In the genomic region with DNA sequence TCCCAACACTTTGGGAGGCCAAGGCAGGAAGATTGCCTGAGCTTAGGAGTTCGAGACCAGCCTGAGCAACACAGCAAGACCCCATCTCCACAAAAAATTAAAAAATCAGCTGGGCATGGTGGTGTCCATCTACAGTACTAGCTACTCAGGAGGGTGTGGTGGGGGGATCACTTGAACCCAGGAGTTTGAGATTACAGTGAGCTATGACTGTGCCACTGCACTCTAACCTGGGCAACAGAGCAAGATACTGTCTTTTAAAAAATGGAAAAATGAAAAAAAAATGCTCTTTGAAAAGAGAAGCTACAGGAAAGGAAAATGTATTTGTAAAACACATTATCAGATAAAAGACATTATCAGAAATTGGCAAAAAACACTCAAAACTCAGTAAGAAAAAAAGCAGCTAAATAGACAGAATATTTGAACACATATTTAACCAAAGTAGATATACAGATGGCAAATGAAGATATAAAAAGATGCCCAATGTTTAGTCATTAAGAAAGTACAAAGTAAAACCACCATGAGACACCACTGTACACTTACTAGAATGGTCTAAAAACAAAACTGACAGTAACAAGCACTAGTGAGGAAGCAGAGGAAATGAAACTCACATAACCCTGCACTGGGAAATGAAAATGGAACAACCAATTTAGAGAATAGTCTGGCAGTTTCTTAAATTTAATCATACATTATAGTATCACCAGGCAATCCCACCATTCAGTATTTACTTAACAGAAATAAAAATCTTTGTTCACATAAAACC, we compare ENCODE assay signal across 9 cellular contexts. TPM values are rescaled to one million over a fixed set of nuclear protein-coding genes. Genes with fewer than 3 reads are reported as not detected.
DNase-seq lines count a peak whose midpoint lies in the region; ATAC-seq and TF ChIP-seq lines count a peak whose summit lies in the region.
"Had no signal": no experiment of that assay in that cellular context is flagged by ENCODE, and none has a peak within 500 bp of the region (broad histone marks: within the 10 kb centered on the region; RNA-seq: fewer than 3 reads in every experiment).

No MANE protein-coding gene starts in this region.

- H4K20me1 ChIP-seq in DOHH2 (ENCODE audit: control insufficient read depth, insufficient read depth, low read depth, low read length): no peaks in the 10 kb centered on the region

- no peaks in the 10 kb centered on the region for H3K27me3 ChIP-seq in DOHH2 (ENCODE audit: control insufficient read depth, low read length)

- peak; percentile 100 for ATAC-seq in GM19351 (IDR thresholded peaks at IDR 0.05; ENCODE audit: unreplicated experiment)
- peak; percentile 99 for ATAC-seq in HG03064 (IDR thresholded peaks at IDR 0.05; ENCODE audit: low read depth, unreplicated experiment)
- ATAC-seq in esophagus mucosa: no peak

- H3K36me3 ChIP-seq in DOHH2 (ENCODE audit: control insufficient read depth, low read length): peaks cover 97% of the 10 kb centered on the region

- peaks cover 63% of the 10 kb centered on the region for H3K4me1 Mint-ChIP-seq in activated CD4-positive, alpha-beta memory T cell treated with anti-CD3 and anti-CD28 coated beads, Interleukin-2, amount 10 ng/mL, durations not matched to agents 7 days and 5 days

- H3F3A ChIP-seq in DOHH2 (ENCODE audit: control insufficient read depth, insufficient read depth): peaks cover 22% of the 10 kb centered on the region

- CTCF ChIA-PET in activated CD4-positive, alpha-beta memory T cell treated with anti-CD3 and anti-CD28 coated beads, Interleukin-2, amount 10 ng/mL, durations not matched to agents 7 days and 5 days (lab: Charles Lee): interaction anchor here (0.9 to 1.4 kb wide), 5 partner anchors 17 to 546 kb away, joined by 3 to 5 read pairs (median 4); no protein-coding TSS in a partner anchor

- POLR2A ChIA-PET in activated CD4-positive, alpha-beta memory T cell treated with anti-CD3 and anti-CD28 coated beads, Interleukin-2, amount 10 ng/mL, durations not matched to agents 7 days and 5 days (lab: Charles Lee): interaction anchor here (0.9 to 1.6 kb wide), 8 partner anchors 33 to 546 kb away, joined by 3 to 12 read pairs (median 4); a partner anchor contains a TSS

- H3K9me3 Mint-ChIP-seq in activated CD4-positive, alpha-beta memory T cell treated with anti-CD3 and anti-CD28 coated beads, Interleukin-2, amount 10 ng/mL, durations not matched to agents 7 days and 5 days: no peaks in the 10 kb centered on the region

- no peak overlapping the region for H3K4me3 ChIP-seq in DOHH2 (ENCODE audit: low read length)

- peak overlapping the region; percentile 1; the same call in 1 of the 2 replicates for H3K27ac ChIP-seq in DOHH2 (ENCODE audit: low read depth, low read length)

- no peaks in the 10 kb centered on the region for H3K27me3 Mint-ChIP-seq in activated CD4-positive, alpha-beta memory T cell treated with anti-CD3 and anti-CD28 coated beads, Interleukin-2, amount 10 ng/mL, durations not matched to agents 7 days and 5 days

- H3K4me1 ChIP-seq in DOHH2 (ENCODE audit: control insufficient read depth, low read length): peaks cover 22% of the 10 kb centered on the region

- peaks cover 93% of the 10 kb centered on the region for H3K36me3 Mint-ChIP-seq in activated CD4-positive, alpha-beta memory T cell treated with anti-CD3 and anti-CD28 coated beads, Interleukin-2, amount 10 ng/mL, durations not matched to agents 7 days and 5 days (ENCODE audit: low read depth)

- no peak for DNase-seq in activated CD4-positive, alpha-beta memory T cell treated with anti-CD3 and anti-CD28 coated beads, Interleukin-2, amount 10 ng/mL, durations not matched to agents 7 days and 5 days
- DNase-seq in SW 1271 (lab: John Stamatoyannopoulos, UW): no peak
- no peak for DNase-seq in NCI-H524 (lab: John Stamatoyannopoulos, UW)
- no peak for DNase-seq in mucosa of gallbladder (ENCODE audit: low spot score)
- DNase-seq: EL had no signal

- TF ChIP-seq CTCF in DOHH2 (IDR thresholded peaks at IDR 0.05; ENCODE audit: low read depth, low read length, poor library complexity, severe bottlenecking): no peak

- H3K79me2 ChIP-seq in DOHH2 (ENCODE audit: control insufficient read depth, low read length): no peaks in the 10 kb centered on the region

- peak overlapping the region; percentile 5 for H3K4me3 Mint-ChIP-seq in activated CD4-positive, alpha-beta memory T cell treated with anti-CD3 and anti-CD28 coated beads, Interleukin-2, amount 10 ng/mL, durations not matched to agents 7 days and 5 days

- H3K9me3 ChIP-seq in DOHH2 (ENCODE audit: control insufficient read depth, insufficient read depth, low read length): no peaks in the 10 kb centered on the region

- peak overlapping the region; percentile 86 for H3K27ac Mint-ChIP-seq in activated CD4-positive, alpha-beta memory T cell treated with anti-CD3 and anti-CD28 coated beads, Interleukin-2, amount 10 ng/mL, durations not matched to agents 7 days and 5 days

- H3K4me2 ChIP-seq in DOHH2 (ENCODE audit: low read length): peak overlapping the region; percentile 31

- H3K9me2 ChIP-seq in DOHH2 (replicated peaks; ENCODE audit: control insufficient read depth, low read length): no peaks in the 10 kb centered on the region

RNA-seq across cellular contexts. Expression of a gene that starts 40.5 kb away (rescaled TPM):
- 10 to 100 TPM; 25.1 to 26.8 TPM for total RNA-seq in activated CD4-positive, alpha-beta memory T cell treated with anti-CD3 and anti-CD28 coated beads, Interleukin-2, amount 10 ng/mL, durations not matched to agents 7 days and 5 days
- total RNA-seq in esophagus mucosa (17.3 TPM), mucosa of gallbladder (15.0 TPM)
